Comparison of ENCODE assay signal across 10 cellular contexts in the genomic region with DNA sequence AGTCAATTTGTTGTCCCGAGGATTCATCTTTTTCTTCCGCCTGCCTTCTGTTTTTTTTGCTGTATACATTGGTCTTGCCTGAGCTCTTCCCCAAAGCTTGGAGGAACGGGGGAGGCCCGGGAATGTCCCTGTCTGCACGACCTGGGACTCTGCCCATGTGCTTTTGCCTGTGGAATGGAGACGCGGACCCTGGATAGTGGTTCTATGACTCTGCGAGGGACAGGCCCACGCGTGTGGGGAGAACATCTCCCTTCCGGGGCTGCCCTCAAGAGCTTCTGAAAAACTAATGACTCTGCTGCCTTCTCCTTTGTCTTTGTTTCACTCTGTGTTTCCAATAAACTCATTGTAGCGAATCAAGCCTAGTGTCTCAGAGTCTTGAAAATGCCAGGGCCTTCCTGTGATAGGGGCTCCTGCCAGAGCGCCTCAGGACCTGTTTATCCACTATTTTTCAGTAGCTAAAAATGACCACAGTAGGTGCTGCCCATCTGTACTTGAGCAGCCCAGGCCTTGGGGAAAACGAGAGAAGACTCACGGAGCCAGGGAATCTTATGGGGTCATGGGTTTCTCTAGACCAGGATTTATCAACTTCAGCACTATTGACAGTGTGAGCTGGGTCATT. TPM values are rescaled to one million over a fixed set of nuclear protein-coding genes. Genes with fewer than 3 reads are reported as not detected.
DNase-seq lines count a peak whose midpoint lies in the region; ATAC-seq and TF ChIP-seq lines count a peak whose summit lies in the region.
"Had no signal": no experiment of that assay in that cellular context is flagged by ENCODE, and none has a peak within 500 bp of the region (broad histone marks: within the 10 kb centered on the region; RNA-seq: fewer than 3 reads in every experiment).

No MANE protein-coding gene starts in this region.

- no peak for ATAC-seq in GM18868 (IDR thresholded peaks at IDR 0.05; ENCODE audit: unreplicated experiment)
- no peak for ATAC-seq in HG03108 (IDR thresholded peaks at IDR 0.05; ENCODE audit: unreplicated experiment)
- ATAC-seq in GM21723 (IDR thresholded peaks at IDR 0.05; ENCODE audit: unreplicated experiment), result no peak

- H3K9me3 ChIP-seq in BE2C (no peaks in the 10 kb centered on the region), PC-9 (ENCODE audit: insufficient read depth, low read depth) (no peaks in the 10 kb centered on the region), neural progenitor cell (ENCODE audit: low read depth) (no peaks in the 10 kb centered on the region)

- intact Hi-C loops in PC-9 (cut with micrococcal nuclease; ENCODE audit: unreplicated experiment), result no loop called here

- H3K27ac Mint-ChIP-seq in neural progenitor cell, result no peak overlapping the region

- H3K4me1 Mint-ChIP-seq in neural progenitor cell, result peaks cover 18% of the 10 kb centered on the region

- TF ChIP-seq CTCF in BE2C (IDR thresholded peaks at IDR 0.05; ENCODE audit: low read depth, low read length) (no peak), PC-9 (conservative IDR thresholded peaks at IDR 0.05) (no peak), epithelial cell of proximal tubule (conservative IDR thresholded peaks at IDR 0.05; ENCODE audit: low read depth, low read length) (no peak), neural progenitor cell (IDR thresholded peaks at IDR 0.05) (no peak)

- H3K36me3 ChIP-seq in BE2C (no peaks in the 10 kb centered on the region), PC-9 (ENCODE audit: low read depth) (no peaks in the 10 kb centered on the region), neural progenitor cell (no peaks in the 10 kb centered on the region)

- BruUV-seq in PC-9 (replicated peaks; lab: Mats Ljungman, UMichigan), result TSS peak; percentile 95

- H3K4me3 Mint-ChIP-seq in neural progenitor cell, result peak overlapping the region; percentile 78

- no peaks in the 10 kb centered on the region for H3K4me1 ChIP-seq in BE2C
- peaks cover 19% of the 10 kb centered on the region for H3K4me1 ChIP-seq in PC-9 (replicated peaks; ENCODE audit: insufficient read depth)
- H3K4me1 ChIP-seq in neural progenitor cell, result peaks cover 15% of the 10 kb centered on the region

- no peak for DNase-seq in BE2C
- no peak for DNase-seq in PC-9
- DNase-seq in epithelial cell of proximal tubule (ENCODE audit: low read depth), result no peak
- DNase-seq in neural progenitor cell (ENCODE audit: low spot score), result no peak
- no peak for DNase-seq in stimulated activated CD4-positive, alpha-beta T cell treated with anti-CD3 and anti-CD28 coated beads, Interleukin-4, amount 100 ng/mL, for 4 hours

- H3K4me3 ChIP-seq in BE2C (ENCODE audit: low read depth, low read length), result peak overlapping the region; percentile 51
- peak overlapping the region; percentile 71 for H3K4me3 ChIP-seq in PC-9
- H3K4me3 ChIP-seq in epithelial cell of proximal tubule (ENCODE audit: low read depth, low read length), result peak overlapping the region; percentile 54
- peak overlapping the region; percentile 54 for H3K4me3 ChIP-seq in neural progenitor cell

- H3K27me3 ChIP-seq in BE2C (peaks cover 25% of the 10 kb centered on the region), PC-9 (ENCODE audit: insufficient read depth, low read depth) (no peaks in the 10 kb centered on the region), neural progenitor cell (peaks cover 63% of the 10 kb centered on the region)

- H3K4me2 ChIP-seq in PC-9, result peak overlapping the region; percentile 94
- H3K4me2 ChIP-seq in neural progenitor cell, result peak overlapping the region; percentile 88

- CTCF ChIA-PET in PC-9 (lab: Charles Lee), result interaction anchor here (0.6 to 1.5 kb wide), 6 partner anchors 10 to 775 kb away, joined by 3 to 10 read pairs (median 4); no protein-coding TSS in a partner anchor

- H3F3A ChIP-seq in PC-9 (ENCODE audit: insufficient read depth, low read depth) (peaks cover 4% of the 10 kb centered on the region; the same call in 1 of the 2 replicates), neural progenitor cell (ENCODE audit: low read depth) (no peaks in the 10 kb centered on the region)

- H2AFZ ChIP-seq in PC-9 (peak overlapping the region; percentile 76), neural progenitor cell (replicated peaks) (peak overlapping the region; percentile 96)

- peaks cover 46% of the 10 kb centered on the region for H3K27me3 Mint-ChIP-seq in neural progenitor cell (ENCODE audit: insufficient read depth, low read depth)

- no peak overlapping the region for H3K9ac ChIP-seq in neural progenitor cell

- H3K79me2 ChIP-seq in PC-9 (ENCODE audit: low read depth) (no peaks in the 10 kb centered on the region), neural progenitor cell (ENCODE audit: low read depth) (no peaks in the 10 kb centered on the region)

- H3K9me2 ChIP-seq in PC-9 (ENCODE audit: insufficient read depth), result no peaks in the 10 kb centered on the region

- no peaks in the 10 kb centered on the region for H3K9me3 Mint-ChIP-seq in neural progenitor cell

- no peaks in the 10 kb centered on the region for H3K36me3 Mint-ChIP-seq in neural progenitor cell

- no peak overlapping the region for H3K27ac ChIP-seq in PC-9
- H3K27ac ChIP-seq in neural progenitor cell, result no peak overlapping the region

- H4K20me1 ChIP-seq in PC-9 (ENCODE audit: insufficient read depth) (no peaks in the 10 kb centered on the region), neural progenitor cell (ENCODE audit: low read depth) (no peaks in the 10 kb centered on the region)

- POLR2A ChIA-PET in PC-9 (lab: Charles Lee; ENCODE audit: unreplicated experiment), result interaction anchor here (0.7 to 0.9 kb wide), 4 partner anchors 28 to 164 kb away, joined by 3 to 13 read pairs (median 6); no protein-coding TSS in a partner anchor

RNA-seq across cellular contexts. Expression of a gene that starts 12.3 kb away (rescaled TPM):
- not detected for polyA plus RNA-seq in BE2C (2012; ENCODE audit: insufficient read depth, insufficient read length, low read depth)
- total RNA-seq in PC-9 (2021) (0.43 TPM in 1 of 2 replicates, not detected in the other), epithelial cell of proximal tubule (not detected in 2 replicates), neural progenitor cell (ENCODE audit: low replicate concordance) (not detected in 2 replicates)
- total RNA-seq: pulmonary artery endothelial cell, temporal lobe had no signal

RNA-seq across cellular contexts. Expression of a gene that starts 17.6 kb away (rescaled TPM):
- polyA plus RNA-seq in BE2C (2012; ENCODE audit: insufficient read depth, insufficient read length, low read depth), result 0.90 TPM
- 2.5 and 4.3 TPM in 2 replicates for total RNA-seq in PC-9 (2021)
- 80.4 and 178 TPM in 2 replicates for total RNA-seq in epithelial cell of proximal tubule
- 0.09 TPM in 1 of 2 replicates, not detected in the other for total RNA-seq in neural progenitor cell (ENCODE audit: low replicate concordance)
- total RNA-seq: pulmonary artery endothelial cell, temporal lobe had no signal

RNA-seq across cellular contexts. Expression of a gene that starts 34.5 kb away (rescaled TPM):
- polyA plus RNA-seq in BE2C (2012; ENCODE audit: insufficient read depth, insufficient read length, low read depth), result 0.57 TPM
- total RNA-seq in PC-9 (2021), result 2.7 and 5.7 TPM in 2 replicates
- total RNA-seq in epithelial cell of proximal tubule, result 2.2 and 2.7 TPM in 2 replicates
- total RNA-seq in neural progenitor cell (ENCODE audit: low replicate concordance), result not detected in 2 replicates

RNA-seq across cellular contexts. Expression of a gene that starts 58.4 kb away (rescaled TPM):
- polyA plus RNA-seq in BE2C (2012; ENCODE audit: insufficient read depth, insufficient read length, low read depth), result not detected
- total RNA-seq in PC-9 (2021) (not detected in 2 replicates), epithelial cell of proximal tubule (not detected in 2 replicates), neural progenitor cell (ENCODE audit: low replicate concordance) (not detected in 2 replicates)
- total RNA-seq: temporal lobe had no signal

Comparison
In these comparisons a context has a peak if more than half of its experiments do, and no peak if none do; other contexts are left out.
1. RNA of a gene that starts 17.6 kb away (total RNA-seq): 80.4 to 178 TPM in epithelial cell of proximal tubule; 2.5 to 4.3 TPM in PC-9 and 0.09 TPM in neural progenitor cell; every median in the first group is over 10 times any median in the second.
2. Peak in every context shown above with its lines, with median percentiles within 50 percentile points of each other: H3K4me3 ChIP-seq.